In the genomic region with DNA sequence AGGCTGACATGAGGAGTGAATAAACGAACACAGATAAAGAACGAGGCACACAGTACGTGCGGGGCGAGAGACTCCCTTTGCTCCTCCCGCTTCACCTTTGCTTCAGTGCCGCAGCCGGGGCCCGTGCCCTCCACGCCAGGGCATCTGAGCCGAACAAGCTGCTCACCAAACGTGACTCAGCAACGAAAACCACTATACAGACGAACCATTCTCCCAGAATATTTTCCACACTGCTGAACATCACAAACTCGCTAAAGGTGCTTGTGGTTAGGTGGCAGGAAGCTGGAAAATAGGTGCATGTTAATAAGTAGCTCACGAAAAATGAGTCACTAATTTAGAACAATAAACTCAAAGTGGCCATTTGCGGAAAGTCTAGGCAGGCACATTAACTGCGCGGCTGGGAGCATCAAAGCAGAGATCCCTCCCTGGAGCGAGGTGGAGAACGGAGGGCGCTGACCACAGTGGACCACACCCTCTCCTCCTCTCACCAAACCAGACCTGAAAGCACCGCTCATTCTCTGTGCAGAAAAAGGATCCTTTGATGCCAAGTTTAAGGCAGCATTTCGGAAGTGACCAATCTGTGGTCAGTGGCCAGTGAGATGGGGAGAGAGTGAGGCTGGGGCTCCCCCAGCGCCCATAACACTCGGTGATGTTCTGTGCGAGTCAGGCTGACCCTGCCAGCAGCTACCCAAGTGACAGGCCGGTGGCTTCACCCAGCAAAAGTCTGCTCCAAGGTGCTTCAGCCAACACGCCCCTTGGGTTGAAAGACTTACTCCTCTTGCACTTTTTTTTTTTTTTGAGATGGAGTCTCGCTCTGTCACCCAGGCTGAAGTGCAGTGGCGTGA, we compare ENCODE assay signal across 9 cellular contexts.
DNase-seq lines count a peak whose midpoint lies in the region; ATAC-seq and TF ChIP-seq lines count a peak whose summit lies in the region.
"Had no signal": no experiment of that assay in that cellular context is flagged by ENCODE, and none has a peak within 500 bp of the region (broad histone marks: within the 10 kb centered on the region; RNA-seq: fewer than 3 reads in every experiment).

No MANE protein-coding gene starts in this region.

- no peak overlapping the region for H3K4ac ChIP-seq in mesendoderm (ENCODE audit: low read depth, low read length)

- BruUV-seq in Caco-2 (replicated peaks; lab: Mats Ljungman, UMichigan): no TSS peak

- H3K4me1 Mint-ChIP-seq in CD4-positive, CD25-positive, alpha-beta regulatory T cell: peaks cover 10 to 70% (median 30%) of the 10 kb centered on the region in 4 donors
- no peaks in the 10 kb centered on the region for H3K4me1 Mint-ChIP-seq in Caco-2 (ENCODE audit: low read depth, unreplicated experiment)

- no peak overlapping the region for H2BK15ac ChIP-seq in mesendoderm (replicated peaks; ENCODE audit: low read depth)

- no peak overlapping the region for H2BK120ac ChIP-seq in mesendoderm (ENCODE audit: low read depth, low read length)

- peaks cover 4% of the 10 kb centered on the region for H3K79me2 ChIP-seq in mesendoderm (ENCODE audit: control insufficient read depth, insufficient read depth, low read length)

- intact Hi-C loops in Caco-2 (cut with micrococcal nuclease; ENCODE audit: unreplicated experiment): no loop called here

- H3K27me3 ChIP-seq in CD4-positive, CD25-positive, alpha-beta regulatory T cell (ENCODE audit: control insufficient read depth, insufficient read depth, low read length): no peaks in the 10 kb centered on the region
- H3K27me3 ChIP-seq in mucosa of rectum (ENCODE audit: control insufficient read depth in 2 of 2, insufficient read depth in 2 of 2, low read length in 2 of 2): no peaks in the 10 kb centered on the region
- H3K27me3 ChIP-seq in Caco-2 (replicated peaks; ENCODE audit: control insufficient read depth, insufficient read depth, low read length): no peaks in the 10 kb centered on the region
- H3K27me3 ChIP-seq in MG63: no peaks in the 10 kb centered on the region
- no peaks in the 10 kb centered on the region for H3K27me3 ChIP-seq in mesendoderm (ENCODE audit: insufficient read depth, low read length, poor library complexity)

- no peak overlapping the region for H2AK5ac ChIP-seq in mesendoderm (ENCODE audit: low read length)

- peak overlapping the region in 2 of 3 donors; percentile 52 to 64 for H3K27ac Mint-ChIP-seq in CD4-positive, CD25-positive, alpha-beta regulatory T cell
- H3K27ac Mint-ChIP-seq in Caco-2 (ENCODE audit: unreplicated experiment): no peak overlapping the region

- no peak overlapping the region for H4K5ac ChIP-seq in mesendoderm (ENCODE audit: low read length)

- no CpG with 5 or more reads among the region's 31 CpGs for WGBS in mesendoderm (ENCODE audit: extremely low coverage, insufficient coverage, low lambda C conversion rate)

- H3K36me3 ChIP-seq in CD4-positive, CD25-positive, alpha-beta regulatory T cell (ENCODE audit: control insufficient read depth, insufficient read depth, low read length): peaks cover 41% of the 10 kb centered on the region
- H3K36me3 ChIP-seq in mucosa of rectum (ENCODE audit: control insufficient read depth in 2 of 2, insufficient read depth in 2 of 2, low read length in 2 of 2): no peaks in the 10 kb centered on the region
- H3K36me3 ChIP-seq in Caco-2 (ENCODE audit: control insufficient read depth, insufficient read depth, low read length): no peaks in the 10 kb centered on the region
- no peaks in the 10 kb centered on the region for H3K36me3 ChIP-seq in MG63
- no peaks in the 10 kb centered on the region for H3K36me3 ChIP-seq in mesendoderm (ENCODE audit: control insufficient read depth, insufficient read depth, low read length)
- H3K36me3 ChIP-seq: HAP-1 had no signal

- H3K9me3 ChIP-seq in CD4-positive, CD25-positive, alpha-beta regulatory T cell (ENCODE audit: control insufficient read depth in 2 of 2, low read length in 2 of 2): no peaks in the 10 kb centered on the region
- H3K9me3 ChIP-seq in mucosa of rectum (ENCODE audit: control insufficient read depth in 2 of 2, low read length in 2 of 2): no peaks in the 10 kb centered on the region
- H3K9me3 ChIP-seq in Caco-2: no peaks in the 10 kb centered on the region
- no peaks in the 10 kb centered on the region for H3K9me3 ChIP-seq in MG63
- H3K9me3 ChIP-seq: HAP-1 had no signal

- no peak overlapping the region for H3K4me3 ChIP-seq in CD4-positive, CD25-positive, alpha-beta regulatory T cell (ENCODE audit: low read depth, low read length)
- peak overlapping the region in 1 of 2 donors; percentile 31 for H3K4me3 ChIP-seq in mucosa of rectum (ENCODE audit: low read length in 2 of 2)
- no peak overlapping the region for H3K4me3 ChIP-seq in Caco-2 (ENCODE audit: low read depth, low read length)
- no peak overlapping the region for H3K4me3 ChIP-seq in MG63
- no peak overlapping the region for H3K4me3 ChIP-seq in mesendoderm (ENCODE audit: low read length)
- H3K4me3 ChIP-seq: HAP-1 had no signal

- no peak overlapping the region for H3K23ac ChIP-seq in mesendoderm (ENCODE audit: low read length)

- no peak for DNase-seq in CD4-positive, CD25-positive, alpha-beta regulatory T cell
- peak; percentile 88 for DNase-seq in HT-29 (ENCODE audit: low spot score)
- DNase-seq in activated T-helper 9 cell treated with anti-CD3 and anti-CD28 coated beads, Interleukin-2, amount 50 U/mL, for 16 hours (ENCODE audit: low read depth): peak; percentile 31
- no peak for DNase-seq in mucosa of gallbladder (ENCODE audit: low spot score)
- DNase-seq in Caco-2: no peak
- no peak for DNase-seq in MG63
- DNase-seq in mesendoderm: no peak

- ATAC-seq in CD4-positive, CD25-positive, alpha-beta regulatory T cell (ENCODE audit: low read depth in 2 of 2): peak; percentile 22 to 26

- no peak overlapping the region for H3K18ac ChIP-seq in mesendoderm (ENCODE audit: low read length)

- peaks cover 28% of the 10 kb centered on the region for H3K36me3 Mint-ChIP-seq in CD4-positive, CD25-positive, alpha-beta regulatory T cell
- H3K36me3 Mint-ChIP-seq in Caco-2 (ENCODE audit: insufficient read depth, unreplicated experiment): no peaks in the 10 kb centered on the region

- no peak overlapping the region for H3K56ac ChIP-seq in mesendoderm (ENCODE audit: low read length)

- POLR2A ChIA-PET in Caco-2 (lab: Charles Lee): no interaction called here

- H3K9me3 Mint-ChIP-seq in CD4-positive, CD25-positive, alpha-beta regulatory T cell: peaks cover 0 to 2% (median 0%) of the 10 kb centered on the region in 7 donors
- no peaks in the 10 kb centered on the region for H3K9me3 Mint-ChIP-seq in Caco-2 (ENCODE audit: unreplicated experiment)

- CTCF ChIA-PET in Caco-2 (lab: Charles Lee): no interaction called here

- peak overlapping the region in 1 of 4 donors; percentile 59 for H3K4me3 Mint-ChIP-seq in CD4-positive, CD25-positive, alpha-beta regulatory T cell
- no peak overlapping the region for H3K4me3 Mint-ChIP-seq in Caco-2 (ENCODE audit: unreplicated experiment)

- H4K8ac ChIP-seq in mesendoderm (ENCODE audit: low read depth, low read length): no peak overlapping the region

- H3K27ac ChIP-seq in CD4-positive, CD25-positive, alpha-beta regulatory T cell (ENCODE audit: insufficient read depth, low read length, poor library complexity, severe bottlenecking): no peak overlapping the region
- H3K27ac ChIP-seq in mucosa of rectum (ENCODE audit: low read depth in 2 of 2, low read length in 2 of 2) (peak overlapping the region; percentile 69 to 72), mesendoderm (ENCODE audit: low read depth, low read length) (no peak overlapping the region)

- no peaks in the 10 kb centered on the region for H3K27me3 Mint-ChIP-seq in CD4-positive, CD25-positive, alpha-beta regulatory T cell
- no peaks in the 10 kb centered on the region for H3K27me3 Mint-ChIP-seq in Caco-2 (ENCODE audit: insufficient read depth, unreplicated experiment)

- H3K4me2 ChIP-seq in mesendoderm (ENCODE audit: low read length): no peak overlapping the region

- H3K9ac ChIP-seq in mucosa of rectum (ENCODE audit: low read depth in 1 of 2, low read length in 2 of 2) (no peak overlapping the region), mesendoderm (ENCODE audit: low read length) (no peak overlapping the region)

- peaks cover 14% of the 10 kb centered on the region for H3K79me1 ChIP-seq in mesendoderm (ENCODE audit: low read length)

- TF ChIP-seq CTCF in Caco-2 (IDR thresholded peaks at IDR 0.05; ENCODE audit: insufficient read depth in 1 of 2, low read depth in 1 of 2, low read length in 1 of 2, severe bottlenecking in 1 of 2, unreplicated experiment in 1 of 2): no peak

- H2BK5ac ChIP-seq in mesendoderm (ENCODE audit: low read length): no peak overlapping the region

- H3K4me1 ChIP-seq in CD4-positive, CD25-positive, alpha-beta regulatory T cell (ENCODE audit: control insufficient read depth, insufficient read depth, low read length, poor library complexity, severe bottlenecking): peaks cover 8% of the 10 kb centered on the region
- H3K4me1 ChIP-seq in mucosa of rectum (ENCODE audit: control insufficient read depth in 2 of 2, insufficient read depth in 2 of 2, low read length in 2 of 2) (peaks cover 23 to 29% of the 10 kb centered on the region in 2 donors), Caco-2 (no peaks in the 10 kb centered on the region), mesendoderm (ENCODE audit: control insufficient read depth, low read depth, low read length) (peaks cover 3% of the 10 kb centered on the region)
- H3K4me1 ChIP-seq: HAP-1 had no signal

Comparison
In these comparisons a context has a peak if more than half of its experiments do, and no peak if none do; other contexts are left out.
1. DNase-seq: peak in HT-29 (single experiment) and activated T-helper 9 cell treated with anti-CD3 and anti-CD28 coated beads, Interleukin-2, amount 50 U/mL, for 16 hours (single experiment); none in CD4-positive, CD25-positive, alpha-beta regulatory T cell (0 of 3), mucosa of gallbladder (single experiment), Caco-2 (0 of 2), MG63 (single experiment) and mesendoderm (single experiment).
2. H3K27ac ChIP-seq: peak in mucosa of rectum (2 of 2); none in CD4-positive, CD25-positive, alpha-beta regulatory T cell (single experiment) and mesendoderm (single experiment).